Comparison of ENCODE assay signal across 10 cellular contexts in the genomic region with DNA sequence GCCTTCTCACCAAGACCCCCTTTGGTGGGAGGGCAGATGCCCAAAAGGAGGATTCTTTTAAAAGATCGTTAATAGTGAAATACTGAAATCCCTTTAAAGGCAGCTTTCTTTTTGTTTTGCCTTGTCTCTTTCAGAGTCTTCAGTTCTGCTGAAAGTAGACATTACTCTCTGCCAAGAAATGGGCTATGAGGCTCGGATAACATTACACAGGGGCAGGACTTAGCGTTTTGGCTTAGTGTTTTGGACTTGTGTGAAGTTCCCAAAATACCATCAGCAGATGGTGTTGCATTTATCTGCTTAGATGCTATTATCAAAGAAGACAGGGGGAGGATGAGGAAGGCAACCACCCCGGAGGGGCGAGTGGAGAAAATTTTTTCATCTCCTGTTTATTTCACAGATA.
DNase-seq lines count a peak whose midpoint lies in the region; ATAC-seq, FAIRE-seq and TF ChIP-seq lines count a peak whose summit lies in the region.
"Had no signal": no experiment of that assay in that cellular context is flagged by ENCODE, and none has a peak within 500 bp of the region (broad histone marks: within the 10 kb centered on the region; RNA-seq: fewer than 3 reads in every experiment).

No MANE protein-coding gene starts in this region.

- H3K27me3 ChIP-seq in DND-41 (ENCODE audit: insufficient read depth, low read length, poor library complexity) (no peaks in the 10 kb centered on the region), heart left ventricle (no peaks in the 10 kb centered on the region)

- H3K9me3 ChIP-seq in DND-41 (ENCODE audit: insufficient read depth, low read length, severe bottlenecking), result no peaks in the 10 kb centered on the region
- H3K9me3 ChIP-seq in heart left ventricle, result no peaks in the 10 kb centered on the region

- DNase-seq in DND-41 (no peak), heart left ventricle (no peak), skeletal muscle cell (ENCODE audit: low read depth) (peak; percentile 38), NCI-H1930 (lab: John Stamatoyannopoulos, UW) (no peak), H54 (ENCODE audit: insufficient read length, low spot score) (no peak)
- DNase-seq: activated CD4-positive, alpha-beta T cell treated with anti-CD3 and anti-CD28 coated beads for 4 hours; KBM-7 had no signal

- intact Hi-C loops in heart left ventricle (cut with DNase I), result loop anchor here in 3 of 10 donors (1.0 to 5.0 kb wide), 3 partner anchors 87 to 88 kb away; a partner anchor contains a TSS

- H3K79me2 ChIP-seq in DND-41 (ENCODE audit: insufficient read depth, low read length), result no peaks in the 10 kb centered on the region

- no peaks in the 10 kb centered on the region for H4K20me1 ChIP-seq in DND-41 (ENCODE audit: insufficient read depth, low read length)

- H3K4me2 ChIP-seq in DND-41 (ENCODE audit: insufficient read depth, low read length), result no peak overlapping the region

- TF ChIP-seq POLR2A in heart left ventricle (IDR thresholded peaks at IDR 0.05) (no peak), H54 (IDR thresholded peaks at IDR 0.05; ENCODE audit: low read depth, low read length) (no peak)

- H3K36me3 ChIP-seq in DND-41 (ENCODE audit: insufficient read depth, low read length) (no peaks in the 10 kb centered on the region), heart left ventricle (no peaks in the 10 kb centered on the region)

- no peak overlapping the region for H3K27ac ChIP-seq in DND-41 (ENCODE audit: low read length)
- H3K27ac ChIP-seq in heart left ventricle, result peak overlapping the region; percentile 56 to 89 (median 75)

- no peak for FAIRE-seq in H54 (lab: Jason Lieb, UNC)

- H2AFZ ChIP-seq in DND-41 (ENCODE audit: low read depth, low read length), result peak overlapping the region; percentile 30; the same call in 1 of the 2 replicates

- no peak for TF ChIP-seq CTCF in DND-41 (IDR thresholded peaks at IDR 0.05; ENCODE audit: borderline replicate concordance, extremely low read depth, low read length, poor library complexity, severe bottlenecking)
- TF ChIP-seq CTCF in WI38 (IDR thresholded peaks at IDR 0.05; ENCODE audit: low read depth, low read length), result no peak
- TF ChIP-seq CTCF in heart left ventricle (IDR thresholded peaks at IDR 0.05), result peak in 1 of 12 donors; percentile 1

- 12 to 25% (median 19%) methylated on average over 5 of the region's 5 CpGs for WGBS in heart left ventricle, 4 donors

- H3K4me1 ChIP-seq in DND-41 (ENCODE audit: insufficient read depth, low read length), result peaks cover 13% of the 10 kb centered on the region
- H3K4me1 ChIP-seq in heart left ventricle, result peaks cover 0 to 24% (median 6%) of the 10 kb centered on the region in 12 donors

- no peak overlapping the region for H3K9ac ChIP-seq in DND-41 (ENCODE audit: low read depth, low read length)

- no peak overlapping the region for H3K4me3 ChIP-seq in DND-41 (ENCODE audit: low read depth in 1 of 2, low read length in 2 of 2)
- H3K4me3 ChIP-seq in WI38 (ENCODE audit: low read depth, low read length), result peak overlapping the region; percentile 45
- H3K4me3 ChIP-seq in heart left ventricle, result peak overlapping the region in 11 of 12 donors; percentile 23 to 57 (median 46)
- H3K4me3 ChIP-seq in skeletal muscle cell (ENCODE audit: low read depth, low read length), result peak overlapping the region; percentile 39

- ATAC-seq in DND-41 (ENCODE audit: insufficient read depth, low read depth), result no peak
- peak; percentile 80 to 87 (median 85) for ATAC-seq in heart left ventricle
- no peak for ATAC-seq in GM21526 (IDR thresholded peaks at IDR 0.05; ENCODE audit: low FRiP score, unreplicated experiment)
- no peak for ATAC-seq in HG03095 (IDR thresholded peaks at IDR 0.05; ENCODE audit: unreplicated experiment)

Comparison
In these comparisons a context has a peak if more than half of its experiments do, and no peak if none do; other contexts are left out.
1. ATAC-seq: peak in heart left ventricle (4 of 4); none in DND-41 (single experiment), GM21526 (single experiment) and HG03095 (single experiment).
2. H3K4me3 ChIP-seq: peak in WI38 (single experiment), heart left ventricle (11 of 12) and skeletal muscle cell (single experiment); none in DND-41 (0 of 2).